Comparison of ENCODE assay signal across 8 cellular contexts in the genomic region with DNA sequence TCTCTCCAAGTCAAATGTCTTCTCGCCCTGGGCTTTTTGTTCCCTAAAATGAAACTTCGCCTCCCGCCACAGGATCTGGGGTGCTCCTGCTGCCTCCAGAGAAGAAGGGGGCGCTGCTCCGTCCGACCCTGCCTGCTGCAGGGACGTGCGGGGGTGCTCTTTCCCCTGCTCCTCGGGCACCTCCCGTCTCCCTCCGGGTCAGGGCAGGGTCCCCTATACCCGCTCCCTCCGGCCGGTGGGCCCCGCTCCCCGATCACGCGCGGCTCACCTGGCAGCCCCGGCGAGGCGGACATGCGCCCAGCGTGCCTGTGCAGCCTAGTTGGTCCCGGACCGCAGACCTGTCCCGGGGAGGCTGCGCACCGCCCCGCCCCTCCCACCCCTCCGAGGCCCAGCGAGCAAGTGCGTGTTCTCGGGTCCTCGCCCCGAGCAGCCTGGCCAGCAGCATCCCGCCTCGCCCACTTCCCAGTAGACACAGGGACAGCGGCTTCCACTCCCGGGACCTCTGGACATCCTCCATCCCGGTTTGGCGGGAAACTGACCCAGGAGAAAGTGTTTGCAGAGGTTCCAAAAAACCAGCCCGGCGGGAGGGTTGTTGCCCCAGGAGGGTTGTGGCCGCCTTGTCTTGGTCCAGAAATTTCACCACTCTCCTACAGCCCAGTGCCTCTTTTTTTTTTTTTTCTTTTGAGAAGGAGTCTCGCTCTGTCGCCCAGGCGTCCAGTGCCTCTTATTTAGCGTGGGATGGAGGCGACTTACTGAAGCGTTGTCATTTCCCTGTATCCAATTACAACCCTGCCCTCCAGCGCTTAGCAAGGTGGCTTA. TPM values are rescaled to one million over a fixed set of nuclear protein-coding genes. Genes with fewer than 3 reads are reported as not detected.
A peak's percentile ranks its signal among the peaks of the same experiment; 100 is the strongest.
DNase-seq lines count a peak whose midpoint lies in the region; ATAC-seq and TF ChIP-seq lines count a peak whose summit lies in the region.

A gene (minus strand): TSS at position 447 of the 819 bp plus-strand sequence. CDS start 6,717 bp downstream, outside the sequence.

- TF ChIP-seq POLR2A in sigmoid colon (IDR thresholded peaks at IDR 0.05): no peak

- intact Hi-C loops in sigmoid colon (cut with DNase I): no loop called here
- intact Hi-C loops in natural killer cell (cut with micrococcal nuclease): no loop called here

- H3K9me3 Mint-ChIP-seq in activated T-helper 17 cell treated with anti-CD3 and anti-CD28 coated beads, Interleukin-2, amount 50 U/mL, for 72 hours: peaks cover 4% of the 10 kb centered on the region
- H3K9me3 Mint-ChIP-seq in natural killer cell: peaks cover 0 to 6% of the 10 kb centered on the region in 2 donors

- H3K4me3 ChIP-seq in iPS DF 6.9 (ENCODE audit: low read length): peak within 1 kb of the TSS; percentile 88
- H3K4me3 ChIP-seq in sigmoid colon: peak within 1 kb of the TSS; percentile 15 to 57 (median 46)

- H3K4me1 ChIP-seq in ES-I3 (ENCODE audit: insufficient read depth, low read length) (no peaks in the 10 kb centered on the region), iPS DF 6.9 (ENCODE audit: control insufficient read depth, insufficient read depth, low read length) (peaks cover 2% of the 10 kb centered on the region; the same call in 1 of the 2 replicates), sigmoid colon (peaks cover 0 to 13% (median 11%) of the 10 kb centered on the region in 4 donors)

- H3K9ac ChIP-seq in ES-I3 (ENCODE audit: low read depth, low read length): peak within 1 kb of the TSS; percentile 62; the same call in 1 of the 2 replicates

- DNase-seq in iPS DF 6.9 (ENCODE audit: low read depth, low spot score) (no peak), sigmoid colon (no peak), GM19238 (ENCODE audit: insufficient read length, low spot score) (no peak), HuH-7 (ENCODE audit: low spot score) (no peak), amniotic stem cell (lab: John Stamatoyannopoulos, UW) (no peak), natural killer cell (no peak)

- no peaks in the 10 kb centered on the region for H3K36me3 Mint-ChIP-seq in activated T-helper 17 cell treated with anti-CD3 and anti-CD28 coated beads, Interleukin-2, amount 50 U/mL, for 72 hours (ENCODE audit: low read depth)
- H3K36me3 Mint-ChIP-seq in natural killer cell: no peaks in the 10 kb centered on the region

- peaks cover 48% of the 10 kb centered on the region for H3K27me3 Mint-ChIP-seq in activated T-helper 17 cell treated with anti-CD3 and anti-CD28 coated beads, Interleukin-2, amount 50 U/mL, for 72 hours
- peaks cover 25 to 31% of the 10 kb centered on the region in 2 donors for H3K27me3 Mint-ChIP-seq in natural killer cell (ENCODE audit: low read depth in 2 of 2)

- H3K27me3 ChIP-seq in iPS DF 6.9 (ENCODE audit: control insufficient read depth, insufficient read depth, low read length) (peaks cover 30% of the 10 kb centered on the region; the same call in 1 of the 2 replicates), sigmoid colon (peaks cover 3 to 33% (median 6%) of the 10 kb centered on the region in 3 donors)

- H3K4me1 Mint-ChIP-seq in activated T-helper 17 cell treated with anti-CD3 and anti-CD28 coated beads, Interleukin-2, amount 50 U/mL, for 72 hours: peaks cover 6% of the 10 kb centered on the region
- no peaks in the 10 kb centered on the region for H3K4me1 Mint-ChIP-seq in natural killer cell

- WGBS in iPS DF 6.9 (ENCODE audit: insufficient coverage, insufficient read length): no CpG with 5 or more reads among the region's 52 CpGs
- 4 to 5% methylated on average over 52 of the region's 52 CpGs for WGBS in sigmoid colon, 2 donors

- H3K36me3 ChIP-seq in ES-I3 (ENCODE audit: insufficient read depth, low read length) (no peaks in the 10 kb centered on the region), iPS DF 6.9 (ENCODE audit: control insufficient read depth, insufficient read depth, low read length) (no peaks in the 10 kb centered on the region), sigmoid colon (no peaks in the 10 kb centered on the region)

- H3K27ac ChIP-seq in iPS DF 6.9 (ENCODE audit: low read length) (no peak within 1 kb of the TSS), sigmoid colon (no peak within 1 kb of the TSS)

- no peak for TF ChIP-seq EP300 in sigmoid colon (IDR thresholded peaks at IDR 0.05)

- H3K27ac Mint-ChIP-seq in activated T-helper 17 cell treated with anti-CD3 and anti-CD28 coated beads, Interleukin-2, amount 50 U/mL, for 72 hours: no peak within 1 kb of the TSS
- H3K27ac Mint-ChIP-seq in natural killer cell: no peak within 1 kb of the TSS

- TF ChIP-seq CTCF in sigmoid colon (IDR thresholded peaks at IDR 0.05) (no peak), natural killer cell (IDR thresholded peaks at IDR 0.05) (no peak)

- peak within 1 kb of the TSS; percentile 46 for H3K4me3 Mint-ChIP-seq in activated T-helper 17 cell treated with anti-CD3 and anti-CD28 coated beads, Interleukin-2, amount 50 U/mL, for 72 hours
- H3K4me3 Mint-ChIP-seq in natural killer cell: no peak within 1 kb of the TSS

- no peaks in the 10 kb centered on the region for H3K9me3 ChIP-seq in ES-I3 (ENCODE audit: control insufficient read depth, insufficient read depth, low read length)
- no peaks in the 10 kb centered on the region for H3K9me3 ChIP-seq in iPS DF 6.9 (ENCODE audit: control insufficient read depth, insufficient read depth, low read length)
- no peaks in the 10 kb centered on the region for H3K9me3 ChIP-seq in sigmoid colon

- ATAC-seq in activated T-helper 17 cell treated with anti-CD3 and anti-CD28 coated beads, Interleukin-2, amount 50 U/mL, for 72 hours (replicated peaks): no peak
- ATAC-seq in natural killer cell: no peak

RNA-seq across cellular contexts. Expression of the gene that starts here (rescaled TPM):
- total RNA-seq in activated T-helper 17 cell treated with anti-CD3 and anti-CD28 coated beads, Interleukin-2, amount 50 U/mL, for 72 hours: not detected
- 1 to 10 TPM in 1 of 4 donors, under 1 TPM in 2, not detected in 1; under 0.01 to 2.2 (median 0.16) TPM for total RNA-seq in sigmoid colon
- polyA plus RNA-seq in sigmoid colon: 1 to 10 TPM in 1 of 3 donors, not detected in 2; 1.8 TPM
- total RNA-seq in natural killer cell: not detected
